Comparison of ENCODE assay signal across 8 cellular contexts in the genomic region with DNA sequence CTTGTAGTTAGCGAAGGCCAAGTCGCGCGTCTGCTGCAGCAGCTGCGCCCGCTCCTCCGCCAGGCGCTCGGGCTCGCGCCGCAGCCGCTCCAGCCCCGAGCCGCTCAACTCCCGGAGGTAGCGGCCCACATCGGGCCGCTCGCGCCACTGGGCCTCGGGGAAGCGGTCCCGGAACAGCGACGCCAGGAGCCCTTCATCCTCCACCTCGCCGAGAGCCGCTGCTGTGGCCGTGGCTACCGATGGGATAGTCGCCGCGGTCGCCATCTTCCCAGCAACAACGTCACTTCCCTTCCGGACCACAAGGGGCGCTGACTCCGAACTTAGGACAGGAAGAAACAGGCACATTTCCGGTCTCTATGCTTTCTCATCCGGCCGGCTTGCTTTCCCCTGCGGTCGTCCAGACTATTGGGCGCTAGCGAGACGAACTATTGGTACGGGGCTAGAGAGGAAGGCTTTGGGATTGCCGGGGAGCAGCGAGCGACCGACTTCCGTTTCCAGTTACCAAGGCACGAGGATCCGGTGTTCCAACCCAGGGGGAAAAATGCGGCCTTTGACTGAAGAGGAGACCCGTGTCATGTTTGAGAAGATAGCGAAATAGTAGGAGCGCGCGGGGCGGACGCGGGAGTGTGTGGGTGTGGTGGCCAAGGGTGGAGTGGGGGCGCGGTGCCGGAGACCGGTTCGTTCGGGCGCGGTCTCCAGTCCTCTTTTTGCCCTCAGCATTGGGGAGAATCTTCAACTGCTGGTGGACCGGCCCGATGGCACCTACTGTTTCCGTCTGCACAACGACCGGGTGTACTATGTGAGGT. TPM values are rescaled to one million over a fixed set of nuclear protein-coding genes. Genes with fewer than 3 reads are reported as not detected.
DNase-seq lines count a peak whose midpoint lies in the region; ATAC-seq and TF ChIP-seq lines count a peak whose summit lies in the region.

A gene with protein sequence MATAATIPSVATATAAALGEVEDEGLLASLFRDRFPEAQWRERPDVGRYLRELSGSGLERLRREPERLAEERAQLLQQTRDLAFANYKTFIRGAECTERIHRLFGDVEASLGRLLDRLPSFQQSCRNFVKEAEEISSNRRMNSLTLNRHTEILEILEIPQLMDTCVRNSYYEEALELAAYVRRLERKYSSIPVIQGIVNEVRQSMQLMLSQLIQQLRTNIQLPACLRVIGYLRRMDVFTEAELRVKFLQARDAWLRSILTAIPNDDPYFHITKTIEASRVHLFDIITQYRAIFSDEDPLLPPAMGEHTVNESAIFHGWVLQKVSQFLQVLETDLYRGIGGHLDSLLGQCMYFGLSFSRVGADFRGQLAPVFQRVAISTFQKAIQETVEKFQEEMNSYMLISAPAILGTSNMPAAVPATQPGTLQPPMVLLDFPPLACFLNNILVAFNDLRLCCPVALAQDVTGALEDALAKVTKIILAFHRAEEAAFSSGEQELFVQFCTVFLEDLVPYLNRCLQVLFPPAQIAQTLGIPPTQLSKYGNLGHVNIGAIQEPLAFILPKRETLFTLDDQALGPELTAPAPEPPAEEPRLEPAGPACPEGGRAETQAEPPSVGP (minus strand): TSS at position 276 of the 806 bp plus-strand sequence. CDS start 12 bp downstream, at position 264.
A gene (plus strand): TSS at position 484 of the 806 bp plus-strand sequence. CDS start 58 bp downstream, at position 542.

- ATAC-seq in HG02623 (IDR thresholded peaks at IDR 0.05; ENCODE audit: unreplicated experiment) (peak; percentile 81), omental fat pad (ENCODE audit: low FRiP score) (peak; percentile 96)

- H3K4me1 Mint-ChIP-seq in activated naive CD8-positive, alpha-beta T cell (ENCODE audit: low read depth): peaks cover 49% of the 10 kb centered on the region

- H3K9me3 Mint-ChIP-seq in activated naive CD8-positive, alpha-beta T cell (ENCODE audit: low read depth): no peaks in the 10 kb centered on the region

- WGBS in testis, 2 donors: 0 to 1% methylated on average over 37 to 42 of the region's 77 CpGs

- intact Hi-C loops in testis (cut with DNase I; ENCODE audit: low total_unique reads): no loop called here

- H3K4me3 ChIP-seq in GM12864 (ENCODE audit: low read depth, low read length) (peak within 1 kb of the TSS; percentile 90), testis (peak within 1 kb of the TSS; percentile 85 to 90)

- peak within 1 kb of the TSS; percentile 100 for H3K4me3 Mint-ChIP-seq in activated naive CD8-positive, alpha-beta T cell

- H3K27me3 Mint-ChIP-seq in activated naive CD8-positive, alpha-beta T cell: no peaks in the 10 kb centered on the region

- H3K27ac ChIP-seq in testis: peak within 1 kb of the TSS; percentile 84 to 86

- H3K9me3 ChIP-seq in testis: no peaks in the 10 kb centered on the region

- DNase-seq in GM12864 (ENCODE audit: low read depth): peak; percentile 97
- DNase-seq in NCI-H1105 (lab: John Stamatoyannopoulos, UW): peak; percentile 86
- DNase-seq in SKM-1 treated with dmso at 0.1 percent for 144 hours (lab: John Stamatoyannopoulos, UW; ENCODE audit: unreplicated experiment): peak; percentile 99
- DNase-seq in glomerular visceral epithelial cell (ENCODE audit: extremely low spot score): peak; percentile 97
- peak; percentile 95 for DNase-seq in omental fat pad (ENCODE audit: low spot score)
- DNase-seq in testis: peak; percentile 98

- H3K27ac Mint-ChIP-seq in activated naive CD8-positive, alpha-beta T cell: peak within 1 kb of the TSS; percentile 100

- peak; percentile 85 for TF ChIP-seq CTCF in GM12864 (IDR thresholded peaks at IDR 0.05; ENCODE audit: low read depth, low read length, missing control alignments)
- TF ChIP-seq CTCF in omental fat pad (IDR thresholded peaks at IDR 0.05): peak in 1 of 3 donors; percentile 64
- peak; percentile 85 to 93 (median 93) for TF ChIP-seq CTCF in testis (IDR thresholded peaks at IDR 0.05)

- no peaks in the 10 kb centered on the region for H3K36me3 ChIP-seq in testis (ENCODE audit: low read depth, missing control alignments)

- TF ChIP-seq POLR2A in testis (IDR thresholded peaks at IDR 0.05): peak; percentile 6

- peaks cover 16% of the 10 kb centered on the region for H3K4me1 ChIP-seq in testis

- H3K27me3 ChIP-seq in testis: no peaks in the 10 kb centered on the region

- H3K36me3 Mint-ChIP-seq in activated naive CD8-positive, alpha-beta T cell: peaks cover 19% of the 10 kb centered on the region

RNA-seq across cellular contexts. Expression of the first gene that starts in this region (rescaled TPM):
- total RNA-seq in omental fat pad (10 to 100 TPM; 26.8 to 50.6 (median 39.4) TPM), testis (10 to 100 TPM; 90.8 to 96.6 TPM)
- 74.1 TPM for polyA plus RNA-seq in testis (ENCODE audit: insufficient read depth, low read depth, low replicate concordance)

RNA-seq across cellular contexts. Expression of the second gene that starts in this region (rescaled TPM):
- total RNA-seq in omental fat pad (10 to 100 TPM; 14.7 to 56.8 (median 17.1) TPM), testis (10 to 100 TPM; 16.2 to 17.2 TPM)
- polyA plus RNA-seq in testis (ENCODE audit: insufficient read depth, low read depth, low replicate concordance): 22.4 TPM

Comparison
In these comparisons a context has a peak if more than half of its experiments do, and no peak if none do; other contexts are left out.
1. Peak in every context shown above with its lines: DNase-seq, ATAC-seq, H3K4me3 ChIP-seq and H3K27ac ChIP-seq.